In genomic region chr1:54973205-54973921, GRCh38 we compare ENCODE assay signal across 9 cellular contexts. TPM values are rescaled to one million over a fixed set of nuclear protein-coding genes. Genes with fewer than 3 reads are reported as not detected.
DNase-seq lines count a peak whose midpoint lies in the region; ATAC-seq and TF ChIP-seq lines count a peak whose summit lies in the region.
"Had no signal": no experiment of that assay in that cellular context is flagged by ENCODE, and none has a peak within 500 bp of the region (broad histone marks: within the 10 kb centered on the region; RNA-seq: fewer than 3 reads in every experiment).

No MANE protein-coding gene starts in this region.

- no peak overlapping the region for H3K56ac ChIP-seq in mesendoderm (ENCODE audit: low read length)

- H2BK120ac ChIP-seq in mesendoderm (ENCODE audit: low read depth, low read length): no peak overlapping the region

- H2BK5ac ChIP-seq in mesendoderm (ENCODE audit: low read length): no peak overlapping the region

- H3K9me3 ChIP-seq in BE2C: no peaks in the 10 kb centered on the region

- no peak overlapping the region for H2AK5ac ChIP-seq in mesendoderm (ENCODE audit: low read length)

- H3K9ac ChIP-seq in mesendoderm (ENCODE audit: low read length): no peak overlapping the region

- ATAC-seq in GM19467 (IDR thresholded peaks at IDR 0.05; ENCODE audit: unreplicated experiment): no peak
- ATAC-seq in HG02938 (IDR thresholded peaks at IDR 0.05; ENCODE audit: unreplicated experiment): no peak
- no peak for ATAC-seq in HG02763 (IDR thresholded peaks at IDR 0.05; ENCODE audit: unreplicated experiment)
- ATAC-seq: GM12878 had no signal

- no peak overlapping the region for H2BK15ac ChIP-seq in mesendoderm (replicated peaks; ENCODE audit: low read depth)

- H3K23ac ChIP-seq in mesendoderm (ENCODE audit: low read length): no peak overlapping the region

- H3K79me2 ChIP-seq in mesendoderm (ENCODE audit: control insufficient read depth, insufficient read depth, low read length): no peaks in the 10 kb centered on the region

- no CpG with 5 or more reads among the region's 5 CpGs for WGBS in mesendoderm (ENCODE audit: extremely low coverage, insufficient coverage, low lambda C conversion rate)

- H3K4ac ChIP-seq in mesendoderm (ENCODE audit: low read depth, low read length): no peak overlapping the region

- H3K27me3 ChIP-seq in BE2C (no peaks in the 10 kb centered on the region), mesendoderm (ENCODE audit: insufficient read depth, low read length, poor library complexity) (no peaks in the 10 kb centered on the region)

- H4K5ac ChIP-seq in mesendoderm (ENCODE audit: low read length): no peak overlapping the region

- H4K8ac ChIP-seq in mesendoderm (ENCODE audit: low read depth, low read length): no peak overlapping the region

- H3K4me2 ChIP-seq in mesendoderm (ENCODE audit: low read length): no peak overlapping the region

- DNase-seq in BE2C: no peak
- peak; percentile 26 for DNase-seq in NCI-H1694 (lab: John Stamatoyannopoulos, UW)
- DNase-seq in ecto neural progenitor cell (ENCODE audit: low spot score): peak; percentile 70
- DNase-seq in mesendoderm: peak; percentile 75
- no peak for DNase-seq in SK-N-DZ (ENCODE audit: low spot score)

- peak overlapping the region; percentile 44 for H3K18ac ChIP-seq in mesendoderm (ENCODE audit: low read length)

- H3K27ac ChIP-seq in mesendoderm (ENCODE audit: low read depth, low read length): no peak overlapping the region

- H3K4me3 ChIP-seq in BE2C (ENCODE audit: low read depth, low read length): no peak overlapping the region
- no peak overlapping the region for H3K4me3 ChIP-seq in mesendoderm (ENCODE audit: low read length)
- H3K4me3 ChIP-seq: GM12878 had no signal

- H3K4me1 ChIP-seq in BE2C (no peaks in the 10 kb centered on the region), mesendoderm (ENCODE audit: control insufficient read depth, low read depth, low read length) (peaks cover 2% of the 10 kb centered on the region)

- peak; percentile 30 for TF ChIP-seq CTCF in BE2C (IDR thresholded peaks at IDR 0.05; ENCODE audit: low read depth, low read length)

- H3K36me3 ChIP-seq in BE2C (no peaks in the 10 kb centered on the region), mesendoderm (ENCODE audit: control insufficient read depth, insufficient read depth, low read length) (no peaks in the 10 kb centered on the region)

- H3K79me1 ChIP-seq in mesendoderm (ENCODE audit: low read length): no peaks in the 10 kb centered on the region

RNA-seq across cellular contexts. Expression of gene TMEM61, which starts 7.1 kb away (rescaled TPM):
- not detected for polyA plus RNA-seq in BE2C (2012; ENCODE audit: insufficient read depth, insufficient read length, low read depth)
- 0.44 TPM for polyA plus RNA-seq in mesendoderm (2013, experiment 1 of 2)
- 0.38 TPM for polyA plus RNA-seq in mesendoderm (2013, experiment 2 of 2)
- not detected in 2 replicates for polyA plus RNA-seq in SK-N-DZ (2014; cell fraction: cytosol; rRNA removed)
- not detected in 2 replicates for polyA plus RNA-seq in SK-N-DZ (2014; cell fraction: nucleus; rRNA removed)
- polyA plus RNA-seq: GM12878 had no signal

RNA-seq across cellular contexts. Expression of gene BSND, which starts 25.4 kb away (rescaled TPM):
- not detected for polyA plus RNA-seq in BE2C (2012; ENCODE audit: insufficient read depth, insufficient read length, low read depth)
- polyA plus RNA-seq in mesendoderm (2013, experiment 1 of 2): 0.18 TPM
- polyA plus RNA-seq in mesendoderm (2013, experiment 2 of 2): 0.21 TPM
- polyA plus RNA-seq in SK-N-DZ (2014; cell fraction: cytosol; rRNA removed): not detected in 2 replicates
- polyA plus RNA-seq in SK-N-DZ (2014; cell fraction: nucleus; rRNA removed): not detected in 2 replicates
- polyA plus RNA-seq: GM12878 had no signal

Comparison
In these comparisons a context has a peak if more than half of its experiments do, and no peak if none do; other contexts are left out.
1. DNase-seq: peak in NCI-H1694 (single experiment), ecto neural progenitor cell (single experiment) and mesendoderm (single experiment); none in BE2C (single experiment) and SK-N-DZ (single experiment).